1 cellular context compared by ENCODE assay signal in the genomic region with DNA sequence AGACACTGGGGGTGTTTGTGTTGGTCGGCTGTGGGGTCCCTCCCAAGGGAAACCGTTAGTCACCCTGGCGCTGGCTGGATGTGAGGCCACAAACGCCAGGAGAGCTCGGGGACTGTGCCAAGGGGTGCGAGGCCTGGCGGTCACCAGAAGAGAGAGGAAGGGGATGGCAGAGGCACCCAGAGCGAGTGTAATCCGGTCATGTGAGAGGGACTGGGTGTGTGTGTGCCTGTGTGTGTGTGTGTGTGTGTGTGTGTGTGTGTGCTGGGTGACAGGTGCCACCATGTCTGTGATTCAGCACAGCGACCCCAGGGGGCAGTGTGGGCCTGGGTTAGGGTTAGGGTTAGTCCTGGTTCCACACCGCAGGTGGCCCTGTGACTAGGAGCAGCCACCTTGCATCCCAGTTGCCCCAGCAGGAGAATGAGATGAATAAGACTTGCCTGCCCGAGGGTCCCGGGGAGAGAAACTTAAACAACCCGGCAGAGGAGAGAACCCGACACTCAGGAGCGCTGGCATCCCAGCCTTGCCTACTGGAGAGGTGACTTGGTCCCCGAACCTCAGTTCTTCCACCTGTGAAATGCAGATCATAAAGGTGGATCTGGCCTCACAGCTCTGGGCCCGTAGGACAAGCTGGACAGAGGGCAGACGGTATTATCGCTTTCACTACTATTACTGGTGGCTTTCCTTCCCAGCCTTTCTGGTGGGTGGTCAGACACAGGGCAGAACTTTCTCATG.
TF ChIP-seq lines count a peak whose summit lies in the region.

No MANE protein-coding gene starts in this region.

TF ChIP-seq in HepG2, 621 proteins besides CTCF, POLR2A, EP300 and RAD21 (continued from another document and continues in another):
- TF ChIP-seq, protein P1, sequence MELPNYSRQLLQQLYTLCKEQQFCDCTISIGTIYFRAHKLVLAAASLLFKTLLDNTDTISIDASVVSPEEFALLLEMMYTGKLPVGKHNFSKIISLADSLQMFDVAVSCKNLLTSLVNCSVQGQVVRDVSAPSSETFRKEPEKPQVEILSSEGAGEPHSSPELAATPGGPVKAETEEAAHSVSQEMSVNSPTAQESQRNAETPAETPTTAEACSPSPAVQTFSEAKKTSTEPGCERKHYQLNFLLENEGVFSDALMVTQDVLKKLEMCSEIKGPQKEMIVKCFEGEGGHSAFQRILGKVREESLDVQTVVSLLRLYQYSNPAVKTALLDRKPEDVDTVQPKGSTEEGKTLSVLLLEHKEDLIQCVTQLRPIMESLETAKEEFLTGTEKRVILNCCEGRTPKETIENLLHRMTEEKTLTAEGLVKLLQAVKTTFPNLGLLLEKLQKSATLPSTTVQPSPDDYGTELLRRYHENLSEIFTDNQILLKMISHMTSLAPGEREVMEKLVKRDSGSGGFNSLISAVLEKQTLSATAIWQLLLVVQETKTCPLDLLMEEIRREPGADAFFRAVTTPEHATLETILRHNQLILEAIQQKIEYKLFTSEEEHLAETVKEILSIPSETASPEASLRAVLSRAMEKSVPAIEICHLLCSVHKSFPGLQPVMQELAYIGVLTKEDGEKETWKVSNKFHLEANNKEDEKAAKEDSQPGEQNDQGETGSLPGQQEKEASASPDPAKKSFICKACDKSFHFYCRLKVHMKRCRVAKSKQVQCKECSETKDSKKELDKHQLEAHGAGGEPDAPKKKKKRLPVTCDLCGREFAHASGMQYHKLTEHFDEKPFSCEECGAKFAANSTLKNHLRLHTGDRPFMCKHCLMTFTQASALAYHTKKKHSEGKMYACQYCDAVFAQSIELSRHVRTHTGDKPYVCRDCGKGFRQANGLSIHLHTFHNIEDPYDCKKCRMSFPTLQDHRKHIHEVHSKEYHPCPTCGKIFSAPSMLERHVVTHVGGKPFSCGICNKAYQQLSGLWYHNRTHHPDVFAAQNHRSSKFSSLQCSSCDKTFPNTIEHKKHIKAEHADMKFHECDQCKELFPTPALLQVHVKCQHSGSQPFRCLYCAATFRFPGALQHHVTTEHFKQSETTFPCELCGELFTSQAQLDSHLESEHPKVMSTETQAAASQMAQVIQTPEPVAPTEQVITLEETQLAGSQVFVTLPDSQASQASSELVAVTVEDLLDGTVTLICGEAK (IDR thresholded peaks at IDR 0.05): no peak
- TF ChIP-seq, protein P1 (CRISPR knock-in tag; IDR thresholded peaks at IDR 0.05): no peak
- TF ChIP-seq CBX1 (IDR thresholded peaks at IDR 0.05; ENCODE audit: low read depth) (peak; percentile 84), ZNF589 (CRISPR knock-in tag; conservative IDR thresholded peaks at IDR 0.05) (0 out of 2 replicates have a peak, but pooled peaks have one; percentile 24), MLLT10 (CRISPR knock-in tag; IDR thresholded peaks at IDR 0.05) (no peak), ISL2 (CRISPR knock-in tag; IDR thresholded peaks at IDR 0.05) (no peak), MXI1 (IDR thresholded peaks at IDR 0.05; ENCODE audit: borderline replicate concordance, low read depth, low read length) (peak; percentile 37; the same call in 1 of the 3 replicates), ZNF530 (CRISPR knock-in tag; IDR thresholded peaks at IDR 0.05; ENCODE audit: low read depth) (no peak), MIER2 (CRISPR knock-in tag; IDR thresholded peaks at IDR 0.05) (no peak), ZNF343 (CRISPR knock-in tag; IDR thresholded peaks at IDR 0.05) (0 out of 2 replicates have a peak, but pooled peaks have one; percentile 47), MXD1 (CRISPR knock-in tag; IDR thresholded peaks at IDR 0.05) (0 out of 2 replicates have a peak, but pooled peaks have one; percentile 34), ZMYM3 (CRISPR knock-in tag; IDR thresholded peaks at IDR 0.05) (no peak), ZNF570 (CRISPR knock-in tag; IDR thresholded peaks at IDR 0.05; ENCODE audit: borderline replicate concordance) (no peak), ZNF781 (CRISPR knock-in tag; IDR thresholded peaks at IDR 0.05; ENCODE audit: borderline replicate concordance, not compliant biosample characterization) (no peak), FOXK2 (IDR thresholded peaks at IDR 0.05) (no peak), ASH2L (IDR thresholded peaks at IDR 0.05; ENCODE audit: insufficient read length, low read depth, low read length) (no peak), BCL6 (CRISPR knock-in tag; IDR thresholded peaks at IDR 0.05) (no peak), IRF9 (CRISPR knock-in tag; IDR thresholded peaks at IDR 0.05; ENCODE audit: borderline replicate concordance) (0 out of 2 replicates have a peak, but pooled peaks have one; percentile 27), RBM39 (IDR thresholded peaks at IDR 0.05; ENCODE audit: low read depth, low read length, poor library complexity, severe bottlenecking) (peak; percentile 59), ZNF605 (CRISPR knock-in tag; IDR thresholded peaks at IDR 0.05) (0 out of 2 replicates have a peak, but pooled peaks have one; percentile 32), ZNF720 (CRISPR knock-in tag; IDR thresholded peaks at IDR 0.05) (no peak), CREB1 (IDR thresholded peaks at IDR 0.05) (peak; percentile 4; the same call in 1 of the 2 replicates), CREB1 (CRISPR knock-in tag; IDR thresholded peaks at IDR 0.05) (no peak), ZMYM2 (CRISPR knock-in tag; IDR thresholded peaks at IDR 0.05) (no peak), ZNF766 (CRISPR knock-in tag; IDR thresholded peaks at IDR 0.05; ENCODE audit: borderline replicate concordance) (no peak), ZNF724P (CRISPR knock-in tag; IDR thresholded peaks at IDR 0.05; ENCODE audit: borderline replicate concordance) (no peak), SRSF1 (optimal IDR thresholded peaks at IDR 0.05; ENCODE audit: low read depth, low read length) (no peak), ZNF362 (CRISPR knock-in tag; IDR thresholded peaks at IDR 0.05; ENCODE audit: borderline replicate concordance) (no peak), TRIM24 (CRISPR knock-in tag; IDR thresholded peaks at IDR 0.05) (no peak), RAD51 (IDR thresholded peaks at IDR 0.05; ENCODE audit: borderline replicate concordance) (no peak), ZNF468 (CRISPR knock-in tag; IDR thresholded peaks at IDR 0.05) (no peak), ZNF549 (CRISPR knock-in tag; IDR thresholded peaks at IDR 0.05) (no peak), ZNF562 (CRISPR knock-in tag; IDR thresholded peaks at IDR 0.05; ENCODE audit: borderline replicate concordance) (no peak), ZNF746 (CRISPR knock-in tag; IDR thresholded peaks at IDR 0.05) (no peak), XBP1 (CRISPR knock-in tag; IDR thresholded peaks at IDR 0.05) (no peak), PTBP1 (IDR thresholded peaks at IDR 0.05; ENCODE audit: low read depth, low read length, poor library complexity, severe bottlenecking) (peak; percentile 69), SMC3 (IDR thresholded peaks at IDR 0.05; ENCODE audit: low read length) (peak; percentile 68)
- TF ChIP-seq, protein P2, sequence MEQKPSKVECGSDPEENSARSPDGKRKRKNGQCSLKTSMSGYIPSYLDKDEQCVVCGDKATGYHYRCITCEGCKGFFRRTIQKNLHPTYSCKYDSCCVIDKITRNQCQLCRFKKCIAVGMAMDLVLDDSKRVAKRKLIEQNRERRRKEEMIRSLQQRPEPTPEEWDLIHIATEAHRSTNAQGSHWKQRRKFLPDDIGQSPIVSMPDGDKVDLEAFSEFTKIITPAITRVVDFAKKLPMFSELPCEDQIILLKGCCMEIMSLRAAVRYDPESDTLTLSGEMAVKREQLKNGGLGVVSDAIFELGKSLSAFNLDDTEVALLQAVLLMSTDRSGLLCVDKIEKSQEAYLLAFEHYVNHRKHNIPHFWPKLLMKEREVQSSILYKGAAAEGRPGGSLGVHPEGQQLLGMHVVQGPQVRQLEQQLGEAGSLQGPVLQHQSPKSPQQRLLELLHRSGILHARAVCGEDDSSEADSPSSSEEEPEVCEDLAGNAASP (CRISPR knock-in tag; IDR thresholded peaks at IDR 0.05; ENCODE audit: borderline replicate concordance): no peak
- TF ChIP-seq, protein P3, sequence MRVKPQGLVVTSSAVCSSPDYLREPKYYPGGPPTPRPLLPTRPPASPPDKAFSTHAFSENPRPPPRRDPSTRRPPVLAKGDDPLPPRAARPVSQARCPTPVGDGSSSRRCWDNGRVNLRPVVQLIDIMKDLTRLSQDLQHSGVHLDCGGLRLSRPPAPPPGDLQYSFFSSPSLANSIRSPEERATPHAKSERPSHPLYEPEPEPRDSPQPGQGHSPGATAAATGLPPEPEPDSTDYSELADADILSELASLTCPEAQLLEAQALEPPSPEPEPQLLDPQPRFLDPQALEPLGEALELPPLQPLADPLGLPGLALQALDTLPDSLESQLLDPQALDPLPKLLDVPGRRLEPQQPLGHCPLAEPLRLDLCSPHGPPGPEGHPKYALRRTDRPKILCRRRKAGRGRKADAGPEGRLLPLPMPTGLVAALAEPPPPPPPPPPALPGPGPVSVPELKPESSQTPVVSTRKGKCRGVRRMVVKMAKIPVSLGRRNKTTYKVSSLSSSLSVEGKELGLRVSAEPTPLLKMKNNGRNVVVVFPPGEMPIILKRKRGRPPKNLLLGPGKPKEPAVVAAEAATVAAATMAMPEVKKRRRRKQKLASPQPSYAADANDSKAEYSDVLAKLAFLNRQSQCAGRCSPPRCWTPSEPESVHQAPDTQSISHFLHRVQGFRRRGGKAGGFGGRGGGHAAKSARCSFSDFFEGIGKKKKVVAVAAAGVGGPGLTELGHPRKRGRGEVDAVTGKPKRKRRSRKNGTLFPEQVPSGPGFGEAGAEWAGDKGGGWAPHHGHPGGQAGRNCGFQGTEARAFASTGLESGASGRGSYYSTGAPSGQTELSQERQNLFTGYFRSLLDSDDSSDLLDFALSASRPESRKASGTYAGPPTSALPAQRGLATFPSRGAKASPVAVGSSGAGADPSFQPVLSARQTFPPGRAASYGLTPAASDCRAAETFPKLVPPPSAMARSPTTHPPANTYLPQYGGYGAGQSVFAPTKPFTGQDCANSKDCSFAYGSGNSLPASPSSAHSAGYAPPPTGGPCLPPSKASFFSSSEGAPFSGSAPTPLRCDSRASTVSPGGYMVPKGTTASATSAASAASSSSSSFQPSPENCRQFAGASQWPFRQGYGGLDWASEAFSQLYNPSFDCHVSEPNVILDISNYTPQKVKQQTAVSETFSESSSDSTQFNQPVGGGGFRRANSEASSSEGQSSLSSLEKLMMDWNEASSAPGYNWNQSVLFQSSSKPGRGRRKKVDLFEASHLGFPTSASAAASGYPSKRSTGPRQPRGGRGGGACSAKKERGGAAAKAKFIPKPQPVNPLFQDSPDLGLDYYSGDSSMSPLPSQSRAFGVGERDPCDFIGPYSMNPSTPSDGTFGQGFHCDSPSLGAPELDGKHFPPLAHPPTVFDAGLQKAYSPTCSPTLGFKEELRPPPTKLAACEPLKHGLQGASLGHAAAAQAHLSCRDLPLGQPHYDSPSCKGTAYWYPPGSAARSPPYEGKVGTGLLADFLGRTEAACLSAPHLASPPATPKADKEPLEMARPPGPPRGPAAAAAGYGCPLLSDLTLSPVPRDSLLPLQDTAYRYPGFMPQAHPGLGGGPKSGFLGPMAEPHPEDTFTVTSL (CRISPR knock-in tag; IDR thresholded peaks at IDR 0.05; ENCODE audit: borderline replicate concordance): no peak
- TF ChIP-seq, protein P4, sequence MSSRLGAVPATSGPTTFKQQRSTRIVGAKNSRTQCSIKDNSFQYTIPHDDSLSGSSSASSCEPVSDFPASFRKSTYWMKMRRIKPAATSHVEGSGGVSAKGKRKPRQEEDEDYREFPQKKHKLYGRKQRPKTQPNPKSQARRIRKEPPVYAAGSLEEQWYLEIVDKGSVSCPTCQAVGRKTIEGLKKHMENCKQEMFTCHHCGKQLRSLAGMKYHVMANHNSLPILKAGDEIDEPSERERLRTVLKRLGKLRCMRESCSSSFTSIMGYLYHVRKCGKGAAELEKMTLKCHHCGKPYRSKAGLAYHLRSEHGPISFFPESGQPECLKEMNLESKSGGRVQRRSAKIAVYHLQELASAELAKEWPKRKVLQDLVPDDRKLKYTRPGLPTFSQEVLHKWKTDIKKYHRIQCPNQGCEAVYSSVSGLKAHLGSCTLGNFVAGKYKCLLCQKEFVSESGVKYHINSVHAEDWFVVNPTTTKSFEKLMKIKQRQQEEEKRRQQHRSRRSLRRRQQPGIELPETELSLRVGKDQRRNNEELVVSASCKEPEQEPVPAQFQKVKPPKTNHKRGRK (CRISPR knock-in tag; IDR thresholded peaks at IDR 0.05): no peak
